In the genomic region with DNA sequence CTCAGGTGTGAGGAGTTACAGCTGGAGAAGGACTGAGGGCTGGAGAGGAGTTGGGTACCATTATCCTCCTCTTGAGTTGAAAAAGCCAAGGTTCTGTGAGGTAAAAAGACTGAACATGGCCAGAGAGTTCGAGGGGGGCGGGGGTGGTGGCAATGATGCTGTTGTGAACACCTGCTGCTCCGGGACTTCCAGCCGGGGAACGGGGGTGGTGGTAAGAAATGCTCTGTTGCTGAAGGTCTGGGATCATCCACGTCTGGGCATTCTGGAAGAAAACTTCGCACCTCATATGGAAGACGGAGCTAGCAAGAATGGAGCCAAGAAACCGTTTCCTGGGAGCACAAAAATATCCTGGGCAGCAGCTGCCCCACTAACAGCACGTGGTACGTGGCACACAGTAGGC, we compare ENCODE assay signal across 19 cellular contexts. TPM values are rescaled to one million over a fixed set of nuclear protein-coding genes. Genes with fewer than 3 reads are reported as not detected.
DNase-seq lines count a peak whose midpoint lies in the region; ATAC-seq and TF ChIP-seq lines count a peak whose summit lies in the region.
"Had no signal": no experiment of that assay in that cellular context is flagged by ENCODE, and none has a peak within 500 bp of the region (broad histone marks: within the 10 kb centered on the region; RNA-seq: fewer than 3 reads in every experiment).

No MANE protein-coding gene starts in this region.

- no peaks in the 10 kb centered on the region for H3K36me3 Mint-ChIP-seq in activated CD8-positive, alpha-beta memory T cell treated with anti-CD3 and anti-CD28 coated beads, Interleukin-2, amount 10 ng/mL, durations not matched to agents 7 days and 5 days
- H3K36me3 Mint-ChIP-seq in stimulated activated effector memory CD8-positive, alpha-beta T cell treated with anti-CD3 and anti-CD28 coated beads, Interleukin-12 subunit alpha, Interleukin-12 subunit beta, amount 100 ng/mL, for 72 hours = no peaks in the 10 kb centered on the region
- H3K36me3 Mint-ChIP-seq: CD4-positive, alpha-beta memory T cell had no signal

- H3K4me2 ChIP-seq in HCT116 (ENCODE audit: low read length) (peak overlapping the region; percentile 62), OCI-LY3 (ENCODE audit: low read length) (peak overlapping the region; percentile 70)

- H3K9me3 ChIP-seq in HCT116 (ENCODE audit: control insufficient read depth in 1 of 2, insufficient read depth in 1 of 2, low read depth in 1 of 2, low read length in 2 of 2) (no peaks in the 10 kb centered on the region; a peak in 1 of 4 replicates), OCI-LY3 (ENCODE audit: insufficient read depth, low read length) (no peaks in the 10 kb centered on the region)
- H3K9me3 ChIP-seq: BE2C, Peyer's patch, SJSA1 had no signal

- H3K4me1 Mint-ChIP-seq in activated CD8-positive, alpha-beta memory T cell treated with anti-CD3 and anti-CD28 coated beads, Interleukin-2, amount 10 ng/mL, durations not matched to agents 7 days and 5 days = peaks cover 10% of the 10 kb centered on the region
- peaks cover 12% of the 10 kb centered on the region for H3K4me1 Mint-ChIP-seq in stimulated activated effector memory CD8-positive, alpha-beta T cell treated with anti-CD3 and anti-CD28 coated beads, Interleukin-12 subunit alpha, Interleukin-12 subunit beta, amount 100 ng/mL, for 72 hours

- H3K9me3 Mint-ChIP-seq in activated CD8-positive, alpha-beta memory T cell treated with anti-CD3 and anti-CD28 coated beads, Interleukin-2, amount 10 ng/mL, durations not matched to agents 7 days and 5 days (ENCODE audit: low read depth) = no peaks in the 10 kb centered on the region
- H3K9me3 Mint-ChIP-seq in stimulated activated effector memory CD8-positive, alpha-beta T cell treated with anti-CD3 and anti-CD28 coated beads, Interleukin-12 subunit alpha, Interleukin-12 subunit beta, amount 100 ng/mL, for 72 hours = peaks cover 2% of the 10 kb centered on the region

- DNase-seq in activated CD8-positive, alpha-beta memory T cell treated with anti-CD3 and anti-CD28 coated beads, Interleukin-2, amount 10 ng/mL, durations not matched to agents 7 days and 5 days = no peak
- no peak for DNase-seq in activated CD8-positive, alpha-beta memory T cell treated with anti-CD3 and anti-CD28 coated beads for 24 hours
- no peak for DNase-seq in HCT116 (ENCODE audit: low read depth, low spot score)
- DNase-seq in stimulated activated effector memory CD8-positive, alpha-beta T cell treated with anti-CD3 and anti-CD28 coated beads, Interleukin-12 subunit alpha, Interleukin-12 subunit beta, amount 100 ng/mL, for 72 hours (ENCODE audit: low spot score in 2 of 2) = no peak
- no peak for DNase-seq in foreskin fibroblast
- no peak for DNase-seq in activated CD4-positive, CD25-positive, alpha-beta regulatory T cell (lab: John Stamatoyannopoulos, UW)
- DNase-seq: BE2C, EL, KG1, NCI-H1417 treated with DMSO at 0.1 percent for 48 hours, NCI-H187 treated with DMSO at 0.1 percent for 48 hours, NCI-H226, NCI-H524 treated with DMSO at 0.1 percent for 48 hours, Peyer's patch had no signal

- peaks cover 25% of the 10 kb centered on the region for H3K27me3 Mint-ChIP-seq in activated CD8-positive, alpha-beta memory T cell treated with anti-CD3 and anti-CD28 coated beads, Interleukin-2, amount 10 ng/mL, durations not matched to agents 7 days and 5 days

- no peaks in the 10 kb centered on the region for H3K36me3 ChIP-seq in HCT116 (ENCODE audit: control insufficient read depth in 1 of 2, insufficient read depth in 2 of 2, low read length in 2 of 2)
- no peaks in the 10 kb centered on the region for H3K36me3 ChIP-seq in OCI-LY3 (replicated peaks; ENCODE audit: low read depth, low read length)
- H3K36me3 ChIP-seq: BE2C, Peyer's patch, SJSA1 had no signal

- peak overlapping the region; percentile 3 for H3K4me3 Mint-ChIP-seq in activated CD8-positive, alpha-beta memory T cell treated with anti-CD3 and anti-CD28 coated beads, Interleukin-2, amount 10 ng/mL, durations not matched to agents 7 days and 5 days
- H3K4me3 Mint-ChIP-seq in stimulated activated effector memory CD8-positive, alpha-beta T cell treated with anti-CD3 and anti-CD28 coated beads, Interleukin-12 subunit alpha, Interleukin-12 subunit beta, amount 100 ng/mL, for 72 hours = peak overlapping the region; percentile 46

- peaks cover 0 to 11% of the 10 kb centered on the region in 2 experiments; a peak in 1 of 4 replicates for H3K4me1 ChIP-seq in HCT116 (ENCODE audit: control insufficient read depth in 1 of 2, insufficient read depth in 2 of 2, low read length in 2 of 2)
- 0 out of 2 replicates have a peak, but pooled peaks cover 3% of the 10 kb centered on the region for H3K4me1 ChIP-seq in OCI-LY3 (ENCODE audit: low read length)
- H3K4me1 ChIP-seq: BE2C, Peyer's patch had no signal

- H3K27me3 ChIP-seq in HCT116 (ENCODE audit: insufficient read depth, low read length) (no peaks in the 10 kb centered on the region), OCI-LY3 (ENCODE audit: low read depth, low read length) (peaks cover 5% of the 10 kb centered on the region; the same call in 1 of the 2 replicates)
- H3K27me3 ChIP-seq: BE2C, Peyer's patch, SJSA1 had no signal

- CTCF ChIA-PET in activated CD8-positive, alpha-beta memory T cell treated with anti-CD3 and anti-CD28 coated beads, Interleukin-2, amount 10 ng/mL, durations not matched to agents 7 days and 5 days (lab: Charles Lee) = interaction anchor here (1.0 to 2.0 kb wide), 3 partner anchors 11 to 234 kb away, joined by 3 to 5 read pairs (median 4); no protein-coding TSS in a partner anchor
- CTCF ChIA-PET in HCT116 (lab: Charles Lee) = interaction anchor here (0.6 to 1.3 kb wide), 5 partner anchors 20 to 792 kb away, joined by 3 to 5 read pairs (median 3); a partner anchor contains a TSS

- TF ChIP-seq RAD21 in HCT116 (IDR thresholded peaks at IDR 0.05; ENCODE audit: low read depth) = no peak

- ATAC-seq in activated CD8-positive, alpha-beta memory T cell treated with anti-CD3 and anti-CD28 coated beads, Interleukin-2, amount 10 ng/mL, durations not matched to agents 7 days and 5 days = no peak
- ATAC-seq in HCT116 = no peak
- ATAC-seq in stimulated activated effector memory CD8-positive, alpha-beta T cell treated with anti-CD3 and anti-CD28 coated beads, Interleukin-12 subunit alpha, Interleukin-12 subunit beta, amount 100 ng/mL, for 72 hours = no peak

- H3K4me3 ChIP-seq in HCT116 (replicated peaks in 1 of 2; ENCODE audit: low read depth in 1 of 2, low read length in 2 of 2) (peak overlapping the region; percentile 23 to 26; a peak in 3 of 4 replicates), OCI-LY3 (ENCODE audit: low read length) (peak overlapping the region; percentile 71), foreskin fibroblast (ENCODE audit: low read depth in 1 of 2, low read length in 2 of 2) (no peak overlapping the region)
- H3K4me3 ChIP-seq: GM12878, GM23248, Peyer's patch, SJSA1 had no signal

- no peak for TF ChIP-seq CTCF in HCT116 (IDR thresholded peaks at IDR 0.05 in 2 of 3, conservative IDR thresholded peaks at IDR 0.05 in 1 of 3; ENCODE audit: borderline replicate concordance in 1 of 3, insufficient read depth in 1 of 3, low read depth in 2 of 3, low read length in 2 of 3)
- no peak for TF ChIP-seq CTCF in OCI-LY3 (IDR thresholded peaks at IDR 0.05; ENCODE audit: low read depth, low read length)
- TF ChIP-seq CTCF in foreskin fibroblast (IDR thresholded peaks at IDR 0.05; ENCODE audit: low read depth, low read length) = no peak

- no peaks in the 10 kb centered on the region for H3K79me2 ChIP-seq in HCT116 (ENCODE audit: insufficient read depth, low read length)
- H3K79me2 ChIP-seq in OCI-LY3 (ENCODE audit: low read length) = no peaks in the 10 kb centered on the region

- intact Hi-C loops in HCT116 (cut with micrococcal nuclease) = loop anchor here (2.0 kb wide), 1 partner anchor 38 kb away; no protein-coding TSS in a partner anchor

- H3K9ac ChIP-seq in HCT116 (ENCODE audit: low read length) = no peak overlapping the region
- H3K9ac ChIP-seq in OCI-LY3 (ENCODE audit: low read length) = peak overlapping the region; percentile 13; the same call in 1 of the 2 replicates
- H3K9ac ChIP-seq: GM23248 had no signal

- BruUV-seq in HCT116 (replicated peaks; lab: Mats Ljungman, UMichigan) = no TSS peak

- H3K27ac ChIP-seq in HCT116 (ENCODE audit: low read depth, low read length) (no peak overlapping the region), OCI-LY3 (ENCODE audit: low read length) (no peak overlapping the region)
- H3K27ac ChIP-seq: GM23248, Peyer's patch, SJSA1 had no signal

- H4K20me1 ChIP-seq in HCT116 (ENCODE audit: insufficient read depth) = no peaks in the 10 kb centered on the region
- H4K20me1 ChIP-seq in OCI-LY3 (ENCODE audit: insufficient read depth, low read length) = no peaks in the 10 kb centered on the region

- RAD21 ChIA-PET in HCT116 (lab: Charles Lee; ENCODE audit: low non-redundant PET in 1 of 2, low total read pairs in 2 of 2, uncharacterized antibody in 2 of 2, unreplicated experiment in 2 of 2) = no interaction called here

- H3K9me2 ChIP-seq in HCT116 (ENCODE audit: insufficient read depth) = no peaks in the 10 kb centered on the region

- no peak overlapping the region for H3K27ac Mint-ChIP-seq in activated CD8-positive, alpha-beta memory T cell treated with anti-CD3 and anti-CD28 coated beads, Interleukin-2, amount 10 ng/mL, durations not matched to agents 7 days and 5 days
- H3K27ac Mint-ChIP-seq in stimulated activated effector memory CD8-positive, alpha-beta T cell treated with anti-CD3 and anti-CD28 coated beads, Interleukin-12 subunit alpha, Interleukin-12 subunit beta, amount 100 ng/mL, for 72 hours = peak overlapping the region; percentile 46

- POLR2A ChIA-PET in HCT116 (lab: Charles Lee) = no interaction called here

- TF ChIP-seq POLR2A in HCT116 (IDR thresholded peaks at IDR 0.05; ENCODE audit: borderline replicate concordance, extremely low read depth, insufficient read depth, insufficient read length) = no peak

- H2AFZ ChIP-seq in HCT116 (ENCODE audit: low read depth, low read length, poor library complexity, severe bottlenecking) = peak overlapping the region; percentile 74
- H2AFZ ChIP-seq in OCI-LY3 (ENCODE audit: low read depth, low read length) = peak overlapping the region; percentile 66; the same call in 1 of the 2 replicates
- H2AFZ ChIP-seq: GM23248 had no signal

TF ChIP-seq in HCT116, 20 proteins besides CTCF, POLR2A, EP300 and RAD21 (continues in another document):
- TF ChIP-seq CBX3 (IDR thresholded peaks at IDR 0.05; ENCODE audit: low read depth) = no peak
- TF ChIP-seq JUND (IDR thresholded peaks at IDR 0.05) = no peak
- TF ChIP-seq FOSL1 (IDR thresholded peaks at IDR 0.05; ENCODE audit: low read depth) = no peak
- TF ChIP-seq, protein P1, sequence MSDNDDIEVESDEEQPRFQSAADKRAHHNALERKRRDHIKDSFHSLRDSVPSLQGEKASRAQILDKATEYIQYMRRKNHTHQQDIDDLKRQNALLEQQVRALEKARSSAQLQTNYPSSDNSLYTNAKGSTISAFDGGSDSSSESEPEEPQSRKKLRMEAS (IDR thresholded peaks at IDR 0.05) = no peak

RNA-seq across cellular contexts. Expression of a gene that starts 20.1 kb away (rescaled TPM):
- total RNA-seq in activated CD8-positive, alpha-beta memory T cell treated with anti-CD3 and anti-CD28 coated beads, Interleukin-2, amount 10 ng/mL, durations not matched to agents 7 days and 5 days = not detected
- total RNA-seq in HCT116 (2021; ENCODE audit: unreplicated experiment) = 0.61 TPM
- 0.46 and 0.55 TPM in 2 replicates for polyA plus RNA-seq in HCT116 (2012)
- total RNA-seq: CD4-positive, alpha-beta memory T cell; GM23248 had no signal
- polyA plus RNA-seq: CD4-positive, alpha-beta memory T cell had no signal

RNA-seq across cellular contexts. Expression of a gene that starts 49.2 kb away (rescaled TPM):
- total RNA-seq in activated CD8-positive, alpha-beta memory T cell treated with anti-CD3 and anti-CD28 coated beads, Interleukin-2, amount 10 ng/mL, durations not matched to agents 7 days and 5 days = 1 to 10 TPM; 4.8 to 7.7 TPM
- 17.3 TPM for total RNA-seq in HCT116 (2021; ENCODE audit: unreplicated experiment)
- polyA plus RNA-seq in HCT116 (2012) = 9.1 and 11.7 TPM in 2 replicates

Comparison
In these comparisons a context has a peak if more than half of its experiments do, and no peak if none do; other contexts are left out.
1. H3K4me3 ChIP-seq: peak in HCT116 (2 of 2) and OCI-LY3 (single experiment); none in foreskin fibroblast (0 of 2).